Comparison of ENCODE assay signal across 1 cellular context in genomic region chr1:214281030-214281901, GRCh38.
TF ChIP-seq lines count a peak whose summit lies in the region.

SMYD2 (plus strand) TSS chr1:214281159; CDS start chr1:214281255, 96 bp downstream.

TF ChIP-seq in K562, 482 proteins besides CTCF, POLR2A, EP300 and RAD21 (continued from another document):
- TF ChIP-seq USF1 (CRISPR knock-in tag; IDR thresholded peaks at IDR 0.05): peak; percentile 15; the same call in 1 of the 2 replicates
- peak in 1 of 2 experiments; percentile 47; a peak in 1 of 4 replicates for TF ChIP-seq TEAD1 (CRISPR knock-in tag; IDR thresholded peaks at IDR 0.05)
- peak; percentile 82 for TF ChIP-seq L3MBTL2 (IDR thresholded peaks at IDR 0.05)
- peak; percentile 7; the same call in 1 of the 2 replicates for TF ChIP-seq CREB1 (IDR thresholded peaks at IDR 0.05)
- TF ChIP-seq CREB1 (CRISPR knock-in tag; IDR thresholded peaks at IDR 0.05): no peak; the same call in 1 of the 2 replicates
- TF ChIP-seq ZNF24 (IDR thresholded peaks at IDR 0.05): no peak
- TF ChIP-seq ZNF143 (CRISPR knock-in tag; IDR thresholded peaks at IDR 0.05): 0 out of 2 replicates have a peak, but pooled peaks have one; percentile 19
- peak; percentile 19 for TF ChIP-seq RBM25 (IDR thresholded peaks at IDR 0.05; ENCODE audit: low read depth, low read length, severe bottlenecking)
- TF ChIP-seq JUN (IDR thresholded peaks at IDR 0.05; ENCODE audit: borderline replicate concordance, low read depth, low read length): no peak; the same call in 1 of the 2 replicates
- TF ChIP-seq JUN (CRISPR knock-in tag; IDR thresholded peaks at IDR 0.05; ENCODE audit: borderline replicate concordance): 0 out of 2 replicates have a peak, but pooled peaks have one; percentile 32
- no peak for TF ChIP-seq NFXL1 (CRISPR knock-in tag; IDR thresholded peaks at IDR 0.05)
- peak; percentile 81; the same call in 1 of the 2 replicates for TF ChIP-seq CBX1 (IDR thresholded peaks at IDR 0.05; ENCODE audit: low read depth)
- peak; percentile 25 to 31; a peak in 1 of 4 replicates for TF ChIP-seq NRF1 (conservative IDR thresholded peaks at IDR 0.05 in 1 of 2, IDR thresholded peaks at IDR 0.05 in 1 of 2)
- TF ChIP-seq ZNF197 (CRISPR knock-in tag; IDR thresholded peaks at IDR 0.05; ENCODE audit: low read depth): peak; percentile 40; the same call in 1 of the 2 replicates
- no peak for TF ChIP-seq TEAD4 (IDR thresholded peaks at IDR 0.05; ENCODE audit: low read length)
- 0 out of 2 replicates have a peak, but pooled peaks have one; percentile 18 for TF ChIP-seq TEAD4 (CRISPR knock-in tag; IDR thresholded peaks at IDR 0.05; ENCODE audit: borderline replicate concordance)
- no peak for TF ChIP-seq ESRRA (IDR thresholded peaks at IDR 0.05; ENCODE audit: borderline replicate concordance, low read depth)
- no peak for TF ChIP-seq ZNF830 (CRISPR knock-in tag; IDR thresholded peaks at IDR 0.05)
- TF ChIP-seq MTA1 (IDR thresholded peaks at IDR 0.05; ENCODE audit: borderline replicate concordance): no peak
- no peak for TF ChIP-seq FOXM1 (IDR thresholded peaks at IDR 0.05; ENCODE audit: low read depth)
- no peak for TF ChIP-seq FOXM1 (CRISPR knock-in tag; IDR thresholded peaks at IDR 0.05; ENCODE audit: low read depth)
- no peak for TF ChIP-seq ATF1 (CRISPR knock-in tag; IDR thresholded peaks at IDR 0.05)
- TF ChIP-seq ATF1 (tag; IDR thresholded peaks at IDR 0.05): peak; percentile 53; the same call in 1 of the 2 replicates
- peak in 1 of 2 experiments; percentile 32; a peak in 2 of 4 replicates for TF ChIP-seq RCOR1 (IDR thresholded peaks at IDR 0.05; ENCODE audit: borderline replicate concordance in 1 of 2, low read depth in 2 of 2, low read length in 2 of 2)
- peak; percentile 40; the same call in 1 of the 2 replicates for TF ChIP-seq ZBTB40 (IDR thresholded peaks at IDR 0.05)
- no peak for TF ChIP-seq ZBTB40 (CRISPR knock-in tag; IDR thresholded peaks at IDR 0.05)
- TF ChIP-seq TGIF2 (CRISPR knock-in tag; IDR thresholded peaks at IDR 0.05): peak; percentile 89
- peak; percentile 86 to 91; a peak in 3 of 4 replicates for TF ChIP-seq MAZ (CRISPR knock-in tag; conservative IDR thresholded peaks at IDR 0.05 in 1 of 2, IDR thresholded peaks at IDR 0.05 in 1 of 2)
- TF ChIP-seq MCM7 (IDR thresholded peaks at IDR 0.05): no peak
